Comparison of ENCODE assay signal across 8 cellular contexts in genomic region chr9:138149672-138150656, GRCh38.
DNase-seq lines count a peak whose midpoint lies in the region; ATAC-seq and TF ChIP-seq lines count a peak whose summit lies in the region.
"Not testable (repeated sequence)": the region's sequence is repeated elsewhere in the genome, so short reads cannot be mapped to it uniquely, and the experiment has no call there.

No MANE protein-coding gene starts in this region.

- not testable (repeated sequence) for H3K27me3 Mint-ChIP-seq in CD4-positive, alpha-beta T cell; natural killer cell treated with Interleukin-12 subunit alpha and Interleukin-12 subunit beta and Interleukin-15 and Interleukin-18, amount 100 ng/mL, for 72 hours
- peaks cover 28% of the 10 kb centered on the region for H3K27me3 Mint-ChIP-seq in stimulated activated memory B cell treated with anti-CD40 and anti-IgM and Interleukin-4, amounts not matched to agents 10 μg/mL and 1 μg/mL and 100 μg/mL, for 72 hours

- POLR2A ChIA-PET in CD4-positive, alpha-beta T cell (lab: Charles Lee), result not testable (repeated sequence)

- ATAC-seq in CD4-positive, alpha-beta T cell (ENCODE audit: poor library complexity), result peak; percentile 73
- peak in 1 of 2 donors; percentile 43 for ATAC-seq in natural killer cell treated with Interleukin-12 subunit alpha and Interleukin-12 subunit beta and Interleukin-15 and Interleukin-18, amount 100 ng/mL, for 72 hours
- ATAC-seq in stimulated activated memory B cell treated with anti-CD40 and anti-IgM and Interleukin-4, amounts not matched to agents 10 μg/mL and 1 μg/mL and 100 μg/mL, for 72 hours, result not testable (repeated sequence)

- CTCF ChIA-PET in CD4-positive, alpha-beta T cell (lab: Charles Lee), result interaction anchor here (0.5 kb wide), 1 partner anchor 21 kb away, joined by 3 read pairs; no protein-coding TSS in a partner anchor

- H3K36me3 ChIP-seq in Peyer's patch, right atrium auricular region: not testable (repeated sequence)

- intact Hi-C loops in CD4-positive, alpha-beta T cell (cut with DNase I, micrococcal nuclease), result not testable (repeated sequence)

- not testable (repeated sequence) for H3K4me1 Mint-ChIP-seq in CD4-positive, alpha-beta T cell (ENCODE audit: low read depth); natural killer cell treated with Interleukin-12 subunit alpha and Interleukin-12 subunit beta and Interleukin-15 and Interleukin-18, amount 100 ng/mL, for 72 hours (ENCODE audit: low read depth in 2 of 2); stimulated activated memory B cell treated with anti-CD40 and anti-IgM and Interleukin-4, amounts not matched to agents 10 μg/mL and 1 μg/mL and 100 μg/mL, for 72 hours

- not testable (repeated sequence) for H3K27ac Mint-ChIP-seq in CD4-positive, alpha-beta T cell; natural killer cell treated with Interleukin-12 subunit alpha and Interleukin-12 subunit beta and Interleukin-15 and Interleukin-18, amount 100 ng/mL, for 72 hours; stimulated activated memory B cell treated with anti-CD40 and anti-IgM and Interleukin-4, amounts not matched to agents 10 μg/mL and 1 μg/mL and 100 μg/mL, for 72 hours

- not testable (repeated sequence) for H3K36me3 Mint-ChIP-seq in CD4-positive, alpha-beta T cell (ENCODE audit: low read depth); natural killer cell treated with Interleukin-12 subunit alpha and Interleukin-12 subunit beta and Interleukin-15 and Interleukin-18, amount 100 ng/mL, for 72 hours; stimulated activated memory B cell treated with anti-CD40 and anti-IgM and Interleukin-4, amounts not matched to agents 10 μg/mL and 1 μg/mL and 100 μg/mL, for 72 hours

- H3K27me3 ChIP-seq in CD4-positive, alpha-beta T cell (ENCODE audit: control insufficient read depth, insufficient read depth, low read length); Peyer's patch; right atrium auricular region: not testable (repeated sequence)

- peak; percentile 66 for TF ChIP-seq CTCF in CD4-positive, alpha-beta T cell (IDR thresholded peaks at IDR 0.05)
- TF ChIP-seq CTCF in HFF-Myc (IDR thresholded peaks at IDR 0.05; ENCODE audit: low read depth, low read length, missing control alignments) (peak; percentile 43), Peyer's patch (IDR thresholded peaks at IDR 0.05) (peak in 3 of 6 experiments; percentile 30 to 54 (median 45)), choroid plexus epithelial cell (conservative IDR thresholded peaks at IDR 0.05; ENCODE audit: low read depth, low read length) (peak; percentile 27), right atrium auricular region (IDR thresholded peaks at IDR 0.05) (peak; percentile 50 to 62)

- peak in 7 of 10 experiments; percentile 15 to 57 (median 26) for DNase-seq in CD4-positive, alpha-beta T cell
- DNase-seq in HFF-Myc (ENCODE audit: extremely low read depth, low read depth); right atrium auricular region (ENCODE audit: low spot score); natural killer cell treated with Interleukin-12 subunit alpha and Interleukin-12 subunit beta and Interleukin-15 and Interleukin-18, amount 100 ng/mL, for 72 hours (ENCODE audit: low spot score): not testable (repeated sequence)
- DNase-seq in Peyer's patch (peak in 1 of 3 donors; percentile 64), choroid plexus epithelial cell (ENCODE audit: low read depth) (peak; percentile 0)
- peak; percentile 67 to 68 for DNase-seq in activated T-cell treated with anti-CD3 and anti-CD28 coated beads, Interleukin-2, amount 50 U/mL, for 48 hours

- peak overlapping the region; percentile 84 for H3K4me3 Mint-ChIP-seq in CD4-positive, alpha-beta T cell
- peak overlapping the region; percentile 39 for H3K4me3 Mint-ChIP-seq in natural killer cell treated with Interleukin-12 subunit alpha and Interleukin-12 subunit beta and Interleukin-15 and Interleukin-18, amount 100 ng/mL, for 72 hours
- H3K4me3 Mint-ChIP-seq in stimulated activated memory B cell treated with anti-CD40 and anti-IgM and Interleukin-4, amounts not matched to agents 10 μg/mL and 1 μg/mL and 100 μg/mL, for 72 hours, result peak overlapping the region; percentile 68

- H3K4me3 ChIP-seq in HFF-Myc (replicated peaks; ENCODE audit: low read depth, low read length) (peak overlapping the region; percentile 36), Peyer's patch (peak overlapping the region; percentile 9 to 68 (median 31)), choroid plexus epithelial cell (ENCODE audit: low read depth, low read length) (peak overlapping the region; percentile 39), right atrium auricular region (peak overlapping the region; percentile 4 to 32)

- not testable (repeated sequence) for H3K27ac ChIP-seq in CD4-positive, alpha-beta T cell (ENCODE audit: low read depth, low read length); right atrium auricular region
- peak overlapping the region in 1 of 4 donors; percentile 59 for H3K27ac ChIP-seq in Peyer's patch

- H3K9me3 ChIP-seq in CD4-positive, alpha-beta T cell (ENCODE audit: control insufficient read depth, low read length); Peyer's patch; right atrium auricular region: not testable (repeated sequence)

- not testable (repeated sequence) for H3K9me3 Mint-ChIP-seq in CD4-positive, alpha-beta T cell; natural killer cell treated with Interleukin-12 subunit alpha and Interleukin-12 subunit beta and Interleukin-15 and Interleukin-18, amount 100 ng/mL, for 72 hours; stimulated activated memory B cell treated with anti-CD40 and anti-IgM and Interleukin-4, amounts not matched to agents 10 μg/mL and 1 μg/mL and 100 μg/mL, for 72 hours

- H3K4me1 ChIP-seq in Peyer's patch, right atrium auricular region: not testable (repeated sequence)

- not testable (repeated sequence) for TF ChIP-seq POLR2A in Peyer's patch (IDR thresholded peaks at IDR 0.05)
